Comparison of ENCODE assay signal across 8 cellular contexts in the genomic region with DNA sequence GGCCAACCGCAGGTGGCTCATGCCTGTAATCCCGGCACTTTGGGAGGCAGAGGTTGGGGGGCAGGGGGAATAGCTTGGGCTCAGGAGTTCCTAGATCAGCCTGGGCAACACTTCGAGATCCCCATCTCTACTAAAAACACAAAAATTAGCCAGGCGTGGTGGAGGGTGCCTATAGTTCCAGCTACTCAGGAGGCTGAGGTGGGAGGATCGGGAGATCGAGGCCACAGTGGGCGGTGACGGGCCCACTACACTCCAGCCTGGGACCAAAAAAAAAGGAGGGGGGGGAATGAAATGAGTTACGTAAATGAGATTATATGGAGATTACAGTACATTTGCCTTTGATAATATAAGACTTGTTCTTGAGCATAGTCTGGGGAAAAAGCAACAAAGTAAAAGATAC. TPM values are rescaled to one million over a fixed set of nuclear protein-coding genes. Genes with fewer than 3 reads are reported as not detected.
A peak's percentile ranks its signal among the peaks of the same experiment; 100 is the strongest.
DNase-seq lines count a peak whose midpoint lies in the region; ATAC-seq, FAIRE-seq and TF ChIP-seq lines count a peak whose summit lies in the region.

No MANE protein-coding gene starts in this region.

- H3K4me1 ChIP-seq in RWPE2 (ENCODE audit: insufficient read depth, poor library complexity, severe bottlenecking), result peaks cover 11% of the 10 kb centered on the region
- peaks cover 12 to 32% (median 28%) of the 10 kb centered on the region in 4 donors for H3K4me1 ChIP-seq in esophagus muscularis mucosa
- peaks cover 8% of the 10 kb centered on the region for H3K4me1 ChIP-seq in rectal smooth muscle tissue (ENCODE audit: control insufficient read depth, insufficient read depth, low read length)

- no peak overlapping the region for H3K9ac ChIP-seq in rectal smooth muscle tissue (ENCODE audit: low read length)

- TF ChIP-seq CTCF in RWPE2 (IDR thresholded peaks at IDR 0.05; ENCODE audit: poor library complexity, severe bottlenecking) (no peak), esophagus muscularis mucosa (IDR thresholded peaks at IDR 0.05) (no peak)

- peaks cover 28% of the 10 kb centered on the region for H3K36me3 ChIP-seq in RWPE2 (ENCODE audit: low read depth)
- peaks cover 0 to 16% (median 12%) of the 10 kb centered on the region in 4 donors for H3K36me3 ChIP-seq in esophagus muscularis mucosa
- peaks cover 5% of the 10 kb centered on the region for H3K36me3 ChIP-seq in rectal smooth muscle tissue (ENCODE audit: control insufficient read depth, insufficient read depth, low read length)

- no peak for TF ChIP-seq EP300 in esophagus muscularis mucosa (IDR thresholded peaks at IDR 0.05)

- no peak for TF ChIP-seq POLR2A in esophagus muscularis mucosa (IDR thresholded peaks at IDR 0.05; ENCODE audit: low read depth)
- no peak for TF ChIP-seq POLR2A in GM18505 (IDR thresholded peaks at IDR 0.05; ENCODE audit: borderline replicate concordance, extremely low read depth, insufficient read depth, insufficient read length)

- H3K27ac ChIP-seq in RWPE2 (ENCODE audit: poor library complexity, severe bottlenecking) (no peak overlapping the region), esophagus muscularis mucosa (replicated peaks in 1 of 4) (peak overlapping the region in 2 of 4 donors; percentile 90 to 97), rectal smooth muscle tissue (ENCODE audit: low read depth, low read length) (no peak overlapping the region)

- DNase-seq in GM19239 (ENCODE audit: insufficient read length, low spot score) (no peak), RWPE2 (ENCODE audit: low spot score) (no peak), esophagus muscularis mucosa (ENCODE audit: extremely low spot score) (no peak), posterior cingulate gyrus (no peak), NOMO-1 treated with DMSO at 0.1 percent for 48 hours (lab: John Stamatoyannopoulos, UW; ENCODE audit: unreplicated experiment) (no peak)

- H3K9me3 ChIP-seq in RWPE2 (ENCODE audit: severe bottlenecking) (no peaks in the 10 kb centered on the region), esophagus muscularis mucosa (no peaks in the 10 kb centered on the region)

- no peaks in the 10 kb centered on the region for H3K27me3 ChIP-seq in RWPE2 (ENCODE audit: insufficient read depth, poor library complexity, severe bottlenecking)
- H3K27me3 ChIP-seq in esophagus muscularis mucosa, result no peaks in the 10 kb centered on the region
- no peaks in the 10 kb centered on the region for H3K27me3 ChIP-seq in rectal smooth muscle tissue (ENCODE audit: control insufficient read depth, insufficient read depth, low read length)

- intact Hi-C loops in esophagus muscularis mucosa (cut with DNase I) (no loop called here), posterior cingulate gyrus (cut with DNase I) (no loop called here)

- 93% methylated on average over 9 of the region's 9 CpGs for WGBS in esophagus muscularis mucosa

- peak overlapping the region; percentile 99 for H3K4me3 ChIP-seq in RWPE2 (ENCODE audit: severe bottlenecking)
- H3K4me3 ChIP-seq in esophagus muscularis mucosa, result peak overlapping the region; percentile 82 to 100 (median 95)
- H3K4me3 ChIP-seq in rectal smooth muscle tissue (ENCODE audit: low read length), result peak overlapping the region; percentile 88

- no peak for ATAC-seq in RWPE2 (ENCODE audit: low read depth)
- no peak for ATAC-seq in GM18505 (IDR thresholded peaks at IDR 0.05; ENCODE audit: unreplicated experiment)
- no peak for ATAC-seq in HG02763 (IDR thresholded peaks at IDR 0.05; ENCODE audit: unreplicated experiment)

- peak; percentile 59 for FAIRE-seq in GM19239 (lab: Jason Lieb, UNC)

RNA-seq across cellular contexts. Expression of a gene that starts 1.1 kb away (rescaled TPM):
- 10 to 100 TPM; 10.3 to 17.9 (median 13.5) TPM for total RNA-seq in esophagus muscularis mucosa

RNA-seq across cellular contexts. Expression of a gene that starts 20.6 kb away (rescaled TPM):
- 1 to 10 TPM in 1 of 4 donors, under 1 TPM in 1, not detected in 2; 0.39 to 2.0 TPM for total RNA-seq in esophagus muscularis mucosa

RNA-seq across cellular contexts. Expression of a gene that starts 54.0 kb away (rescaled TPM):
- total RNA-seq in esophagus muscularis mucosa, result 10 to 100 TPM; 18.3 to 48.2 (median 32.5) TPM
